Comparison of ENCODE assay signal across 28 cellular contexts in the genomic region with DNA sequence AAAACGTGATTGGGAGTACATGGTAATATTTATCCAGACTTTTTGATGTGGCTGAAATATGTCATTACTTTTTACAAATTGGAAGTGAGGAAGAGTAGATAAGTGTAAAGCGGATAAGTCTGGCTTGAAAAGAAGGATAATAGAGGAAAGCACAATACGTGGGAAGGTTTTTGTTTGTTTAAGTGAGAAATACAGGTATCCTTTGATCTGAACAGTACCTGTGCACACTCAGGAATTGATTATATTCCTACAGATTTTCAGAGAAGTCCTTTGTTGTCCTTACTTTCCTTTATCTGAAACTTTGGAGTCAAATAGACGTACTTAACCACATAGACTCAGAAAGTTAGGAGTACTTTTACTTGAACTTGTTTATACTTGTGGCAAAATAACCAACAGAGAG.
"Had no signal": no experiment of that assay in that cellular context is flagged by ENCODE, and none has a peak within 500 bp of the region (broad histone marks: within the 10 kb centered on the region; RNA-seq: fewer than 3 reads in every experiment).

No MANE protein-coding gene starts in this region.

- FAIRE-seq: urothelium cell line had no signal

- H3K4me3 Mint-ChIP-seq: stimulated activated effector memory CD8-positive, alpha-beta T cell treated with anti-CD3 and anti-CD28 coated beads, Interleukin-12 subunit alpha, Interleukin-12 subunit beta, amount 100 ng/mL, for 72 hours; stimulated activated memory B cell treated with anti-CD40 and anti-IgM and Interleukin-4, amounts not matched to agents 10 μg/mL and 1 μg/mL and 100 μg/mL, for 72 hours; stimulated activated naive B cell treated with anti-CD40 and anti-IgM and Interleukin-4, amounts not matched to agents 10 μg/mL and 1 μg/mL and 100 μg/mL, for 72 hours; stimulated activated naive CD8-positive, alpha-beta T cell treated with anti-CD3 and anti-CD28 coated beads, Interleukin-15, amount 100 ng/mL, for 72 hours; stimulated activated naive CD8-positive, alpha-beta T cell treated with anti-CD3 and anti-CD28 coated beads, Interleukin-15, Interleukin-2, amounts not matched to agents 100 ng/mL and 50 ng/mL, for 24 hours; type B pancreatic cell had no signal

- H3K4me1 Mint-ChIP-seq: stimulated activated effector memory CD8-positive, alpha-beta T cell treated with anti-CD3 and anti-CD28 coated beads, Interleukin-12 subunit alpha, Interleukin-12 subunit beta, amount 100 ng/mL, for 72 hours; stimulated activated naive CD8-positive, alpha-beta T cell treated with anti-CD3 and anti-CD28 coated beads, Interleukin-15, amount 100 ng/mL, for 72 hours had no signal

- H3K4me3 ChIP-seq: stomach, suprapubic skin, testis, thoracic aorta, thyroid gland, tibial artery, tibial nerve, transverse colon, upper lobe of left lung, upper lobe of right lung, uterus, vagina had no signal

- DNase-seq: stimulated activated CD4-positive, alpha-beta T cell treated with anti-CD3 and anti-CD28 coated beads, Interleukin-2, amount 100 ng/mL, for 48 hours; stimulated activated CD4-positive, alpha-beta T cell treated with anti-CD3 and anti-CD28 coated beads, Interleukin-4, amount 100 ng/mL, for 1 hour; stimulated activated CD4-positive, alpha-beta T cell treated with anti-CD3 and anti-CD28 coated beads, Interleukin-4, amount 100 ng/mL, for 24 hours; stimulated activated CD4-positive, alpha-beta T cell treated with anti-CD3 and anti-CD28 coated beads, Interleukin-4, amount 100 ng/mL, for 4 hours; stimulated activated CD8-positive, alpha-beta memory T cell treated with anti-CD3 and anti-CD28 coated beads, Interleukin-4, amount 100 ng/mL, for 48 hours; stimulated activated naive B cell treated with anti-CD40 and anti-IgM and Interleukin-4, amounts not matched to agents 10 μg/mL and 1 μg/mL and 100 μg/mL, for 72 hours; stimulated activated naive CD4-positive, alpha-beta T cell; stimulated activated naive CD4-positive, alpha-beta T cell treated with Interleukin-2 at 50 U/mL for 16 hours; stimulated activated naive CD8-positive, alpha-beta T cell treated with anti-CD3 and anti-CD28 coated beads, Interleukin-15, amount 100 ng/mL, for 72 hours; stimulated activated naive CD8-positive, alpha-beta T cell treated with anti-CD3 and anti-CD28 coated beads, Interleukin-15, Interleukin-2, amounts not matched to agents 100 U/mL and 50 U/mL, for 24 hours; stomach; substantia nigra; testis; thyroid gland; tibial artery; transverse colon; upper lobe of left lung; upper lobe of right lung; uterus had no signal

- ATAC-seq: stimulated activated effector memory CD8-positive, alpha-beta T cell treated with anti-CD3 and anti-CD28 coated beads, Interleukin-12 subunit alpha, Interleukin-12 subunit beta, amount 100 ng/mL, for 72 hours; stimulated activated memory B cell treated with anti-CD40 and anti-IgM and Interleukin-4, amounts not matched to agents 10 μg/mL and 1 μg/mL and 100 μg/mL, for 72 hours; stimulated activated naive B cell treated with anti-CD40 and anti-IgM and Interleukin-4, amounts not matched to agents 10 μg/mL and 1 μg/mL and 100 μg/mL, for 72 hours; stimulated activated naive CD8-positive, alpha-beta T cell treated with anti-CD3 and anti-CD28 coated beads, Interleukin-15, amount 100 ng/mL, for 72 hours; stimulated activated naive CD8-positive, alpha-beta T cell treated with anti-CD3 and anti-CD28 coated beads, Interleukin-15, Interleukin-2, amounts not matched to agents 100 U/mL and 50 U/mL, for 24 hours; upper lobe of right lung had no signal

- H3K27me3 ChIP-seq: stomach, suprapubic skin, testis, thyroid gland, tibial artery, tibial nerve, transverse colon, upper lobe of left lung, upper lobe of right lung, uterus, vagina had no signal

- H3K9me3 ChIP-seq: stomach, suprapubic skin, testis, thoracic aorta, thyroid gland, tibial artery, tibial nerve, transverse colon, upper lobe of left lung, upper lobe of right lung, uterus, vagina had no signal

- H3K27ac ChIP-seq: stomach, suprapubic skin, testis, thoracic aorta, thyroid gland, tibial artery, tibial nerve, transverse colon, upper lobe of left lung, upper lobe of right lung, uterus, vagina had no signal

- H3K27me3 Mint-ChIP-seq: stimulated activated memory B cell treated with anti-CD40 and anti-IgM and Interleukin-4, amounts not matched to agents 10 μg/mL and 1 μg/mL and 100 μg/mL, for 72 hours; stimulated activated naive B cell treated with anti-CD40 and anti-IgM and Interleukin-4, amounts not matched to agents 10 μg/mL and 1 μg/mL and 100 μg/mL, for 72 hours; stimulated activated naive CD8-positive, alpha-beta T cell treated with anti-CD3 and anti-CD28 coated beads, Interleukin-15, amount 100 ng/mL, for 72 hours; stimulated activated naive CD8-positive, alpha-beta T cell treated with anti-CD3 and anti-CD28 coated beads, Interleukin-15, Interleukin-2, amounts not matched to agents 100 ng/mL and 50 ng/mL, for 24 hours; type B pancreatic cell had no signal

- H3K36me3 ChIP-seq: suprapubic skin, thoracic aorta, thyroid gland, tibial artery, upper lobe of right lung, uterus, vagina had no signal

- H3K27ac Mint-ChIP-seq: stimulated activated effector memory CD8-positive, alpha-beta T cell treated with anti-CD3 and anti-CD28 coated beads, Interleukin-12 subunit alpha, Interleukin-12 subunit beta, amount 100 ng/mL, for 72 hours; stimulated activated memory B cell treated with anti-CD40 and anti-IgM and Interleukin-4, amounts not matched to agents 10 μg/mL and 1 μg/mL and 100 μg/mL, for 72 hours; stimulated activated naive B cell treated with anti-CD40 and anti-IgM and Interleukin-4, amounts not matched to agents 10 μg/mL and 1 μg/mL and 100 μg/mL, for 72 hours; stimulated activated naive CD8-positive, alpha-beta T cell treated with anti-CD3 and anti-CD28 coated beads, Interleukin-15, amount 100 ng/mL, for 72 hours; stimulated activated naive CD8-positive, alpha-beta T cell treated with anti-CD3 and anti-CD28 coated beads, Interleukin-15, Interleukin-2, amounts not matched to agents 100 ng/mL and 50 ng/mL, for 24 hours; type B pancreatic cell had no signal

- H3K9me3 Mint-ChIP-seq: stimulated activated effector memory CD8-positive, alpha-beta T cell treated with anti-CD3 and anti-CD28 coated beads, Interleukin-12 subunit alpha, Interleukin-12 subunit beta, amount 100 ng/mL, for 72 hours; stimulated activated memory B cell treated with anti-CD40 and anti-IgM and Interleukin-4, amounts not matched to agents 10 μg/mL and 1 μg/mL and 100 μg/mL, for 72 hours; stimulated activated naive B cell treated with anti-CD40 and anti-IgM and Interleukin-4, amounts not matched to agents 10 μg/mL and 1 μg/mL and 100 μg/mL, for 72 hours; stimulated activated naive CD8-positive, alpha-beta T cell treated with anti-CD3 and anti-CD28 coated beads, Interleukin-15, amount 100 ng/mL, for 72 hours; stimulated activated naive CD8-positive, alpha-beta T cell treated with anti-CD3 and anti-CD28 coated beads, Interleukin-15, Interleukin-2, amounts not matched to agents 100 ng/mL and 50 ng/mL, for 24 hours had no signal

- H3K4me1 ChIP-seq: stomach, suprapubic skin, testis, thyroid gland, tibial artery, tibial nerve, transverse colon, upper lobe of left lung, upper lobe of right lung, uterus, vagina had no signal
